19 cellular contexts compared by ENCODE assay signal in the genomic region with DNA sequence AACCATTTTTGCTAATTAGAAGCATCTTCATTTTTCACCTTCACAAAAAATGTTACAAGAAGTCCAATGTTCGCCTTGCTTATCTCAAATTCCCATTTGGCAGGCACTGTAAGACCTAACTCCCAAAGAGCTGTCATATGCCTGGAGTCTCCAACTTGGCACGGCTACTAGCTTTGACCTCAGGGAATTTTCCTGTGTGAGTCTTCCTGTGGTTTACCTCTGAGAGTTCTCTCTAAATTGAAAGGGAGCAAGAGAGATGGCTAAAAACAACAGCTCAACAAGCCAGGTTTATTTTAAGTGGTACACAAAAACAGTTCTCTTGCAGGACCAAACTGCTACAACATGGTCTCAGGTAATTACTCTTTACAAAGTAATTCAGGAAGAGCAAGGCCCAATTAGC.
DNase-seq lines count a peak whose midpoint lies in the region; ATAC-seq, FAIRE-seq and TF ChIP-seq lines count a peak whose summit lies in the region.
"Had no signal": no experiment of that assay in that cellular context is flagged by ENCODE, and none has a peak within 500 bp of the region (broad histone marks: within the 10 kb centered on the region; RNA-seq: fewer than 3 reads in every experiment).

No MANE protein-coding gene starts in this region.

- TF ChIP-seq POLR2A in H1 (IDR thresholded peaks at IDR 0.05; ENCODE audit: control extremely low read depth in 1 of 2, low read depth in 2 of 2, low read length in 2 of 2): no peak

- no peaks in the 10 kb centered on the region for H3K9me3 Mint-ChIP-seq in H9

- H3K14ac ChIP-seq in H9 (ENCODE audit: insufficient read depth, low read length): no peak overlapping the region
- H3K14ac ChIP-seq in H1 (ENCODE audit: insufficient read length): no peak overlapping the region

- H3K27me3 ChIP-seq in H9 (ENCODE audit: insufficient read depth, low read length) (no peaks in the 10 kb centered on the region), H1 (replicated peaks in 1 of 4; ENCODE audit: control insufficient read depth in 3 of 4, extremely low read depth in 1 of 4, insufficient read depth in 3 of 4, low read length in 3 of 4) (no peaks in the 10 kb centered on the region)
- H3K27me3 ChIP-seq: transverse colon had no signal

- peaks cover 10% of the 10 kb centered on the region in 2 experiments for H3K4me1 Mint-ChIP-seq in H9
- H3K4me1 Mint-ChIP-seq: B cell, naive B cell had no signal

- H3K18ac ChIP-seq in H9 (ENCODE audit: insufficient read length, low read depth, low read length): no peak overlapping the region
- no peak overlapping the region for H3K18ac ChIP-seq in H1 (ENCODE audit: extremely low read depth, low read length)

- H3K23ac ChIP-seq in H9 (ENCODE audit: insufficient read length, low read depth, low read length): no peak overlapping the region
- H3K23ac ChIP-seq in H1 (ENCODE audit: insufficient read length): no peak overlapping the region

- H3K4me2 ChIP-seq in H9 (ENCODE audit: insufficient read depth, insufficient read length, low read length): no peak overlapping the region
- no peak overlapping the region; a peak in 1 of 4 replicates for H3K4me2 ChIP-seq in H1 (ENCODE audit: insufficient read depth in 1 of 2, low read depth in 2 of 2, low read length in 2 of 2)

- H3K56ac ChIP-seq in H9 (ENCODE audit: insufficient read length, low read depth, low read length) (no peak overlapping the region), H1 (replicated peaks; ENCODE audit: insufficient read length, low read depth, low read length) (no peak overlapping the region)

- ATAC-seq in omental fat pad (ENCODE audit: low FRiP score): peak; percentile 71
- no peak for ATAC-seq in HG03025 (IDR thresholded peaks at IDR 0.05; ENCODE audit: low FRiP score, unreplicated experiment)

- H3K9me3 ChIP-seq in H9 (ENCODE audit: control insufficient read depth, low read depth, low read length) (no peaks in the 10 kb centered on the region), H1 (ENCODE audit: insufficient read depth in 2 of 2, low read depth in 1 of 2, low read length in 1 of 2) (no peaks in the 10 kb centered on the region)
- H3K9me3 ChIP-seq: transverse colon had no signal

- no peak for TF ChIP-seq RAD21 in H1 (IDR thresholded peaks at IDR 0.05 in 1 of 2, conservative IDR thresholded peaks at IDR 0.05 in 1 of 2; ENCODE audit: low read depth in 2 of 2, low read length in 2 of 2)

- no peak overlapping the region for H3K4me3 Mint-ChIP-seq in H9
- H3K4me3 Mint-ChIP-seq: B cell; naive B cell; stimulated activated naive CD8-positive, alpha-beta T cell treated with anti-CD3 and anti-CD28 coated beads, Interleukin-15, Interleukin-2, amounts not matched to agents 100 ng/mL and 50 ng/mL, for 24 hours had no signal

- DNase-seq in H9 (no peak), NCI-H446 treated with DMSO at 0.1 percent for 48 hours (lab: John Stamatoyannopoulos, UW) (peak; percentile 78), H1 (ENCODE audit: low read depth in 1 of 2, low spot score in 2 of 2) (no peak), omental fat pad (ENCODE audit: low spot score) (no peak), D721Med (ENCODE audit: insufficient read length, low spot score) (no peak), dermis blood vessel endothelial cell (no peak)
- DNase-seq: amygdala; effector memory CD4-positive, alpha-beta T cell; GOT3; MM.1S; naive B cell; NCI-H1694 treated with DMSO at 0.1 percent for 48 hours; NCI-H510A treated with DMSO at 0.1 percent for 48 hours; SHP77; stimulated activated CD4-positive, alpha-beta T cell treated with anti-CD3 and anti-CD28 coated beads, Interleukin-1b, Interleukin-23, amount 100 ng/mL, for 48 hours; transverse colon had no signal

- H3K79me2 ChIP-seq in H9 (ENCODE audit: insufficient read depth, low read length) (no peaks in the 10 kb centered on the region), H1 (ENCODE audit: control insufficient read depth in 1 of 2, insufficient read depth in 2 of 2, low read length in 2 of 2) (no peaks in the 10 kb centered on the region)

- POLR2A ChIA-PET in H1 (lab: Charles Lee; ENCODE audit: partially characterized antibody): no interaction called here

- no peak overlapping the region; a peak in 1 of 7 replicates for H3K27ac Mint-ChIP-seq in H9
- H3K27ac Mint-ChIP-seq: B cell; naive B cell; stimulated activated naive CD8-positive, alpha-beta T cell treated with anti-CD3 and anti-CD28 coated beads, Interleukin-15, Interleukin-2, amounts not matched to agents 100 ng/mL and 50 ng/mL, for 24 hours had no signal

- H2BK120ac ChIP-seq in H9 (ENCODE audit: low read depth, low read length, poor library complexity, severe bottlenecking) (no peak overlapping the region), H1 (replicated peaks; ENCODE audit: low read depth, low read length) (no peak overlapping the region)

- H2AK5ac ChIP-seq in H9 (ENCODE audit: insufficient read length, low read length): no peak overlapping the region
- H2AK5ac ChIP-seq in H1 (ENCODE audit: low read depth, low read length): no peak overlapping the region

- peak; percentile 72 for FAIRE-seq in H1 (lab: Jason Lieb, UNC)
- no peak for FAIRE-seq in D721Med (lab: Jason Lieb, UNC)

- H3T11ph ChIP-seq in H9 (ENCODE audit: low read length): no peak overlapping the region

- peaks cover 7% of the 10 kb centered on the region; the same call in 1 of the 2 replicates for H3K4me1 ChIP-seq in H9 (ENCODE audit: insufficient read depth, low read length)
- peaks cover 2 to 7% (median 5%) of the 10 kb centered on the region in 4 experiments; a peak in 4 of 7 replicates for H3K4me1 ChIP-seq in H1 (replicated peaks in 1 of 4; ENCODE audit: control insufficient read depth in 3 of 4, insufficient read depth in 4 of 4, low read length in 3 of 4)
- H3K4me1 ChIP-seq: transverse colon had no signal

- H3K79me1 ChIP-seq in H9 (ENCODE audit: insufficient read depth, low read depth, low read length, poor library complexity, severe bottlenecking): no peaks in the 10 kb centered on the region
- no peaks in the 10 kb centered on the region for H3K79me1 ChIP-seq in H1 (ENCODE audit: low read depth, low read length)

- H4K8ac ChIP-seq in H9 (replicated peaks; ENCODE audit: insufficient read length, low read depth, low read length) (no peak overlapping the region), H1 (ENCODE audit: extremely low read depth, insufficient read depth, low read length) (no peak overlapping the region)

- H3K4ac ChIP-seq in H9 (ENCODE audit: low read depth, low read length) (no peak overlapping the region), H1 (replicated peaks; ENCODE audit: insufficient read length, low read depth, low read length) (no peak overlapping the region)

- H3K27me3 Mint-ChIP-seq in H9 (ENCODE audit: low read depth): no peaks in the 10 kb centered on the region
- H3K27me3 Mint-ChIP-seq: B cell; naive B cell; stimulated activated naive CD8-positive, alpha-beta T cell treated with anti-CD3 and anti-CD28 coated beads, Interleukin-15, Interleukin-2, amounts not matched to agents 100 ng/mL and 50 ng/mL, for 24 hours had no signal

- no peak overlapping the region for H3K4me3 ChIP-seq in H1 (ENCODE audit: extremely low read depth in 1 of 4, insufficient read depth in 2 of 4, low read depth in 3 of 4, low read length in 4 of 4)
- H3K4me3 ChIP-seq: transverse colon had no signal

- H2BK15ac ChIP-seq in H9 (ENCODE audit: low read depth, low read length) (no peak overlapping the region), H1 (ENCODE audit: low read length) (no peak overlapping the region)

- H4K20me1 ChIP-seq in H9 (ENCODE audit: control insufficient read depth, insufficient read depth, insufficient read length) (no peaks in the 10 kb centered on the region), H1 (replicated peaks in 1 of 2; ENCODE audit: control insufficient read depth in 1 of 2, insufficient read depth in 2 of 2, low read length in 2 of 2) (no peaks in the 10 kb centered on the region)

- no peaks in the 10 kb centered on the region for H3K36me3 ChIP-seq in H1 (ENCODE audit: control insufficient read depth in 2 of 4, insufficient read depth in 4 of 4, low read length in 3 of 4)
- H3K36me3 ChIP-seq: transverse colon had no signal

- H2BK12ac ChIP-seq in H9 (ENCODE audit: insufficient read length, low read depth, low read length): no peak overlapping the region
- H2BK12ac ChIP-seq in H1 (ENCODE audit: low read depth, low read length): no peak overlapping the region

- H4K5ac ChIP-seq in H9 (ENCODE audit: insufficient read length, low read depth, low read length): no peak overlapping the region
- no peak overlapping the region for H4K5ac ChIP-seq in H1 (ENCODE audit: insufficient read length, low read depth, low read length)

- H2BK5ac ChIP-seq in H9 (ENCODE audit: insufficient read length, low read length) (no peak overlapping the region), H1 (ENCODE audit: low read depth, low read length) (no peak overlapping the region)

- peak overlapping the region; percentile 40 for H2AFZ ChIP-seq in H9 (ENCODE audit: low read length)
- peak overlapping the region; percentile 67; the same call in 1 of the 2 replicates for H2AFZ ChIP-seq in H1 (ENCODE audit: low read length)

- no peak for TF ChIP-seq EP300 in H1 (IDR thresholded peaks at IDR 0.05; ENCODE audit: borderline replicate concordance in 1 of 2, low read depth in 2 of 2, low read length in 2 of 2)

- no peak overlapping the region for H3K9ac ChIP-seq in H9 (ENCODE audit: extremely low read depth, insufficient read length, low read length)
- no peak overlapping the region for H3K9ac ChIP-seq in H1 (replicated peaks in 1 of 4; ENCODE audit: extremely low read depth in 1 of 4, low read depth in 3 of 4, low read length in 3 of 4)

- CTCF ChIA-PET in H1 (lab: Charles Lee; ENCODE audit: partially characterized antibody): interaction anchor here (2.0 kb wide), 1 partner anchor 209 kb away, joined by 5 read pairs; no protein-coding TSS in a partner anchor

- H3K27ac ChIP-seq in H9 (ENCODE audit: insufficient read length, low read depth, low read length) (no peak overlapping the region), H1 (ENCODE audit: low read depth, low read length) (no peak overlapping the region)
- H3K27ac ChIP-seq: transverse colon had no signal

- H2BK20ac ChIP-seq in H9 (ENCODE audit: low read depth, low read length, poor library complexity, severe bottlenecking) (no peak overlapping the region), H1 (ENCODE audit: low read length) (no peak overlapping the region)

- no CpG with 5 or more reads among the region's 2 CpGs for WGBS in H9 (ENCODE audit: extremely low coverage, insufficient read length, low lambda C conversion rate)
- 92% methylated on average over 2 of the region's 2 CpGs; no CpG with 5 or more reads in 1 of the 2 experiments for WGBS in H1 (ENCODE audit: extremely low coverage in 1 of 2, insufficient coverage in 1 of 2, insufficient read length in 1 of 2, insufficient replicate concordance in 2 of 2, low coverage in 1 of 2, low lambda C conversion rate in 2 of 2, missing lambda C conversion rate in 1 of 2), 2 experiments

- H4K91ac ChIP-seq in H9 (ENCODE audit: insufficient read length, low read depth, low read length): no peak overlapping the region
- no peak overlapping the region for H4K91ac ChIP-seq in H1 (replicated peaks; ENCODE audit: insufficient read length, low read length)

- TF ChIP-seq CTCF in H9 (conservative IDR thresholded peaks at IDR 0.05) (no peak), H1 (IDR thresholded peaks at IDR 0.05; ENCODE audit: control extremely low read depth in 1 of 3, insufficient read depth in 1 of 3, low read depth in 1 of 3, low read length in 3 of 3) (no peak), omental fat pad (IDR thresholded peaks at IDR 0.05) (no peak), D721Med (IDR thresholded peaks at IDR 0.05; ENCODE audit: insufficient read depth, missing control alignments) (no peak)

- no peaks in the 10 kb centered on the region for H3K23me2 ChIP-seq in H9 (ENCODE audit: insufficient read length, low read depth, low read length, poor library complexity, severe bottlenecking)
- no peaks in the 10 kb centered on the region for H3K23me2 ChIP-seq in H1 (ENCODE audit: low read depth, low read length)

- H3K36me3 Mint-ChIP-seq in H9 (ENCODE audit: insufficient read depth in 1 of 3, low read depth in 3 of 3): no peaks in the 10 kb centered on the region
- H3K36me3 Mint-ChIP-seq: naive B cell had no signal
